5 cellular contexts compared by ENCODE assay signal in genomic region chr7:76531643-76532042, GRCh38. TPM values are rescaled to one million over a fixed set of nuclear protein-coding genes. Genes with fewer than 3 reads are reported as not detected.
"Had no signal": no experiment of that assay in that cellular context is flagged by ENCODE, and none has a peak within 500 bp of the region (broad histone marks: within the 10 kb centered on the region; RNA-seq: fewer than 3 reads in every experiment).

No MANE protein-coding gene starts in this region.

RNA-seq across cellular contexts. Expression of gene SPDYE16, which starts 11.5 kb away (rescaled TPM):
- total RNA-seq: kidney epithelial cell, left ventricle myocardium superior, lung microvascular endothelial cell, mesenteric fat pad, mucosa of gallbladder had no signal

RNA-seq across cellular contexts. Expression of gene UPK3B, which starts 21.3 kb away (rescaled TPM):
- total RNA-seq: kidney epithelial cell had no signal
